Comparison of ENCODE assay signal across 11 cellular contexts in the genomic region with DNA sequence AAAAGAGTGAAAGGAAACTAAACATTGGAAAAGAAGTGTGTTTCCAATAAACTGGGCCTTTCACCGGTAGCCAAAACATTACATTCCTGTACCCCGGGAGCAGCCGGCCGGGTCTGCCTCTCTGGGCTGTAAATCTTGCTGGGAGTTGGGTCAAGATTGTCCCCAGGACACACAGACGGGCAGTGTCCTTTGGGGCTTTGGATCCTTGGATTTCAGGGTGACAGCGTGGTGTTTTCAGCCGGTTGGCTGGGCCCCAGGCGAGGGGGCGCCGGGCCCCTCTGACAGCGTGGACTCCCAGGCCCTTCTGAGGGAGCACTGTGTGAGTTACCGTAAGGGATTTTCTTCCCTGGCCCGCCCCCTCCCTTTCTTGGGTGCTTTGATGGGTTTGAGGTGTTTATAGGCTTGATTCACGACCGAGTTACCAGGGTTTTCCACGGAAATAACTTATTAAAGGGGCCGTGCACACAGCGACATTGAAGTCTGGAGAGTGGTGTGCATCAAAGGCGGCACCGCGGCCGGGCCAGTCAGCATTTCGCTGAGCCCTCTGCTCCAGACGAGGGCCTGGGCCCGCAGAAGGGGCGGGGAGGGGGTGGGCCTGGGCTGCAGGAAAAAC. TPM values are rescaled to one million over a fixed set of nuclear protein-coding genes. Genes with fewer than 3 reads are reported as not detected.
DNase-seq lines count a peak whose midpoint lies in the region; ATAC-seq, FAIRE-seq and TF ChIP-seq lines count a peak whose summit lies in the region.
"Had no signal": no experiment of that assay in that cellular context is flagged by ENCODE, and none has a peak within 500 bp of the region (broad histone marks: within the 10 kb centered on the region; RNA-seq: fewer than 3 reads in every experiment).

No MANE protein-coding gene starts in this region.

- H3K27me3 Mint-ChIP-seq in neural crest cell (ENCODE audit: low read depth): no peaks in the 10 kb centered on the region

- peaks cover 4 to 29% (median 20%) of the 10 kb centered on the region in 4 donors for H3K4me1 ChIP-seq in transverse colon

- no peak for TF ChIP-seq POLR2A in transverse colon (IDR thresholded peaks at IDR 0.05)

- TF ChIP-seq EP300 in transverse colon (IDR thresholded peaks at IDR 0.05; ENCODE audit: low read depth): no peak

- no peak for FAIRE-seq in urothelium cell line (lab: Jason Lieb, UNC)

- TF ChIP-seq CTCF in fibroblast of the aortic adventitia (IDR thresholded peaks at IDR 0.05; ENCODE audit: insufficient read depth, low read length) (no peak), neural crest cell (conservative IDR thresholded peaks at IDR 0.05) (no peak), transverse colon (IDR thresholded peaks at IDR 0.05) (no peak)

- intact Hi-C loops in transverse colon (cut with DNase I; ENCODE audit: low total_unique reads): no loop called here

- peak overlapping the region; percentile 86 for H3K27ac Mint-ChIP-seq in neural crest cell (ENCODE audit: unreplicated experiment)

- H3K9me3 Mint-ChIP-seq in neural crest cell: no peaks in the 10 kb centered on the region

- peak overlapping the region; percentile 51 for H3K4me3 ChIP-seq in fibroblast of the aortic adventitia (ENCODE audit: low read depth, low read length)
- peak overlapping the region in 1 of 4 donors; percentile 0 for H3K4me3 ChIP-seq in transverse colon

- H3K36me3 ChIP-seq in transverse colon: no peaks in the 10 kb centered on the region

- 20 to 61% methylated on average over 1 to 26 of the region's 26 CpGs for WGBS in transverse colon (ENCODE audit: low coverage in 1 of 2), 2 donors

- in situ Hi-C loops in transverse colon (cut with MboI; ENCODE audit: low pct_ligation_motif_present in 1 of 4, low pct_unique_long_range_greater_than_20kb in 1 of 4, low sequenced_read_pairs in 3 of 4): no loop called here

- peak overlapping the region; percentile 61 to 79 (median 68) for H3K27ac ChIP-seq in transverse colon

- DNase-seq in NCI-H2227 treated with DMSO at 0.1 percent for 48 hours (lab: John Stamatoyannopoulos, UW) (peak; percentile 7), fibroblast of the aortic adventitia (ENCODE audit: low read depth) (peak; percentile 41), neural crest cell (ENCODE audit: low read depth, low spot score) (no peak), transverse colon (no peak), urothelium cell line (ENCODE audit: low spot score) (no peak), NCI-H774 (lab: John Stamatoyannopoulos, UW) (no peak)
- DNase-seq: activated effector memory CD4-positive, alpha-beta T cell treated with Interleukin-2 at 50 U/mL for 16 hours; NCI-H2171; SHP77 treated with DMSO at 0.1 percent for 48 hours had no signal

- H3K36me3 Mint-ChIP-seq in neural crest cell (ENCODE audit: low read depth): no peaks in the 10 kb centered on the region

- no peaks in the 10 kb centered on the region for H3K27me3 ChIP-seq in transverse colon

- H3K9me3 ChIP-seq in transverse colon: no peaks in the 10 kb centered on the region

- H3K4me3 Mint-ChIP-seq in neural crest cell: peak overlapping the region; percentile 31

- ATAC-seq in GM19023 (IDR thresholded peaks at IDR 0.05; ENCODE audit: unreplicated experiment): no peak
- ATAC-seq in GM21390 (IDR thresholded peaks at IDR 0.05; ENCODE audit: unreplicated experiment): no peak

- peaks cover 20% of the 10 kb centered on the region for H3K4me1 Mint-ChIP-seq in neural crest cell

RNA-seq across cellular contexts. Expression of gene SMAD6, which starts 27.4 kb away (rescaled TPM):
- 17.4 and 27.2 TPM in 2 replicates for total RNA-seq in fibroblast of the aortic adventitia (ENCODE audit: low replicate concordance)
- 4.7 and 5.4 TPM in 2 replicates for total RNA-seq in neural crest cell
- total RNA-seq in transverse colon: 100 to 1,000 TPM in 1 of 4 donors, 10 to 100 TPM in 1, 1 to 10 TPM in 2; 6.7 to 214 (median 9.3) TPM

Comparison
In these comparisons a context has a peak if more than half of its experiments do, and no peak if none do; other contexts are left out.
1. DNase-seq: peak in NCI-H2227 treated with DMSO at 0.1 percent for 48 hours (single experiment) and fibroblast of the aortic adventitia (single experiment); none in neural crest cell (single experiment), transverse colon (single experiment), urothelium cell line (single experiment) and NCI-H774 (single experiment).